16 cellular contexts compared by ENCODE assay signal in the genomic region with DNA sequence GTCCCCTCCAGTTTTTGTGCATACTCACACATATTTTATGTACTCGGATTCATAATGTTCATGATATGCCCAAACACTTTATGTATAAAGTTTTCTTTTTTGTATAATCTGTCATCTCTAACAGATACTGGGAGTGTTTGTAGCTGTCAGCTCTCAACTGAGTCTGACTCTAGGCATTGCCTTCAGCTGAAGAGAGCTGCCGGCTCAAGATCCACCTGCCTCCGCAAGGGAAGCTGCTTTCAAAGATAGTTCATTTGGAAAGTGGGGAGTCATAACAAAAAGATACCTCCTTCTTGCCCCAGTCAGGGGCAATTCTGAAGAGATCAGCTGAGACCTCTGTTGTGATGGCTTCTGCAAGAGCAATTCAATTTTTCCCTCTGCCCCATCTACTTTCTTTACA. TPM values are rescaled to one million over a fixed set of nuclear protein-coding genes. Genes with fewer than 3 reads are reported as not detected.
DNase-seq lines count a peak whose midpoint lies in the region; ATAC-seq and TF ChIP-seq lines count a peak whose summit lies in the region.
"Had no signal": no experiment of that assay in that cellular context is flagged by ENCODE, and none has a peak within 500 bp of the region (broad histone marks: within the 10 kb centered on the region; RNA-seq: fewer than 3 reads in every experiment).

No MANE protein-coding gene starts in this region.

- peak overlapping the region; percentile 29; the same call in 1 of the 2 replicates for H3K27ac ChIP-seq in 22Rv1
- H3K27ac ChIP-seq in ectodermal cell (ENCODE audit: insufficient read depth, low read depth, low read length, poor library complexity, severe bottlenecking), result peak overlapping the region; percentile 82
- H3K27ac ChIP-seq: C4-2B had no signal

- peaks cover 24% of the 10 kb centered on the region for H3K4me1 ChIP-seq in ectodermal cell (ENCODE audit: control insufficient read depth, insufficient read depth, low read length)
- H3K4me1 ChIP-seq: HAP-1 had no signal

- H3K4me1 Mint-ChIP-seq in HFFc6 (ENCODE audit: low read depth), result peaks cover 22% of the 10 kb centered on the region; the same call in 1 of the 2 replicates
- peaks cover 42% of the 10 kb centered on the region for H3K4me1 Mint-ChIP-seq in nephron
- no peaks in the 10 kb centered on the region for H3K4me1 Mint-ChIP-seq in activated CD8-positive, alpha-beta T cell treated with anti-CD3 and anti-CD28 coated beads, Interleukin-2, amount 10 ng/mL, durations not matched to agents 7 days and 5 days (ENCODE audit: low read depth)

- H3K36me3 Mint-ChIP-seq in HFFc6 (ENCODE audit: low read depth) (no peaks in the 10 kb centered on the region), nephron (ENCODE audit: low read depth) (no peaks in the 10 kb centered on the region)
- no peaks in the 10 kb centered on the region for H3K36me3 Mint-ChIP-seq in activated CD8-positive, alpha-beta T cell treated with anti-CD3 and anti-CD28 coated beads, Interleukin-2, amount 10 ng/mL, durations not matched to agents 7 days and 5 days (ENCODE audit: low read depth)

- no peak for TF ChIP-seq CTCF in 22Rv1 (IDR thresholded peaks at IDR 0.05)
- TF ChIP-seq CTCF in HFFc6 (IDR thresholded peaks at IDR 0.05), result no peak
- no peak for TF ChIP-seq CTCF in nephron (IDR thresholded peaks at IDR 0.05; ENCODE audit: unreplicated experiment in 3 of 3)

- CTCF ChIA-PET in activated CD8-positive, alpha-beta T cell treated with anti-CD3 and anti-CD28 coated beads, Interleukin-2, amount 10 ng/mL, durations not matched to agents 7 days and 5 days (lab: Charles Lee), result no interaction called here

- no peaks in the 10 kb centered on the region for H3K27me3 ChIP-seq in ectodermal cell (ENCODE audit: control insufficient read depth, insufficient read depth, low read length, poor library complexity, severe bottlenecking)

- H3K36me3 ChIP-seq in ectodermal cell (ENCODE audit: control insufficient read depth, insufficient read depth, low read length), result no peaks in the 10 kb centered on the region
- H3K36me3 ChIP-seq: HAP-1 had no signal

- no peak overlapping the region for H3K4me3 ChIP-seq in ectodermal cell (ENCODE audit: insufficient read depth, low read depth, low read length)
- H3K4me3 ChIP-seq: A549, HAP-1, K562 had no signal

- no peak for DNase-seq in HFFc6
- no peak for DNase-seq in NK-92 treated with Interleukin-12 subunit alpha and Interleukin-12 subunit beta, amount 100 ng/mL, for 24 hours (lab: John Stamatoyannopoulos, UW)
- DNase-seq in activated CD8-positive, alpha-beta T cell treated with anti-CD3 and anti-CD28 coated beads, Interleukin-2, amount 10 ng/mL, durations not matched to agents 7 days and 5 days, result no peak
- no peak for DNase-seq in activated CD8-positive, alpha-beta memory T cell treated with anti-CD3 and anti-CD28 coated beads, Interleukin-2, amount 50 U/mL, for 48 hours
- DNase-seq in DMS153 treated with DMSO at 0.1 percent for 48 hours (lab: John Stamatoyannopoulos, UW; ENCODE audit: unreplicated experiment), result no peak
- DNase-seq: DMS 273 treated with DMSO at 0.1 percent for 48 hours, NCI-H187 treated with DMSO at 0.1 percent for 48 hours, NCI-H446 treated with DMSO at 0.1 percent for 48 hours, OCI-M1 had no signal

- ATAC-seq in activated CD8-positive, alpha-beta T cell treated with anti-CD3 and anti-CD28 coated beads, Interleukin-2, amount 10 ng/mL, durations not matched to agents 7 days and 5 days, result no peak
- ATAC-seq: A549, K562 had no signal

- 68 to 73% methylated on average over 2 of the region's 3 CpGs for WGBS in ectodermal cell, 2 experiments

- peaks cover 4% of the 10 kb centered on the region; the same call in 1 of the 2 replicates for H3K27me3 Mint-ChIP-seq in HFFc6 (ENCODE audit: insufficient read depth)
- no peaks in the 10 kb centered on the region for H3K27me3 Mint-ChIP-seq in nephron (ENCODE audit: low read depth)
- no peaks in the 10 kb centered on the region for H3K27me3 Mint-ChIP-seq in activated CD8-positive, alpha-beta T cell treated with anti-CD3 and anti-CD28 coated beads, Interleukin-2, amount 10 ng/mL, durations not matched to agents 7 days and 5 days (ENCODE audit: low read depth)

- peak overlapping the region; percentile 68; the same call in 1 of the 2 replicates for H3K27ac Mint-ChIP-seq in HFFc6
- H3K27ac Mint-ChIP-seq in nephron, result peak overlapping the region in 2 of 3 experiments; percentile 52 to 87
- H3K27ac Mint-ChIP-seq in activated CD8-positive, alpha-beta T cell treated with anti-CD3 and anti-CD28 coated beads, Interleukin-2, amount 10 ng/mL, durations not matched to agents 7 days and 5 days, result no peak overlapping the region

- H3K9me3 Mint-ChIP-seq in HFFc6, result peaks cover 4% of the 10 kb centered on the region; the same call in 1 of the 2 replicates
- no peaks in the 10 kb centered on the region for H3K9me3 Mint-ChIP-seq in nephron
- no peaks in the 10 kb centered on the region for H3K9me3 Mint-ChIP-seq in activated CD8-positive, alpha-beta T cell treated with anti-CD3 and anti-CD28 coated beads, Interleukin-2, amount 10 ng/mL, durations not matched to agents 7 days and 5 days (ENCODE audit: insufficient read depth)

- no peak overlapping the region for H3K4me3 Mint-ChIP-seq in HFFc6
- H3K4me3 Mint-ChIP-seq in nephron, result no peak overlapping the region
- no peak overlapping the region for H3K4me3 Mint-ChIP-seq in activated CD8-positive, alpha-beta T cell treated with anti-CD3 and anti-CD28 coated beads, Interleukin-2, amount 10 ng/mL, durations not matched to agents 7 days and 5 days

- POLR2A ChIA-PET in activated CD8-positive, alpha-beta T cell treated with anti-CD3 and anti-CD28 coated beads, Interleukin-2, amount 10 ng/mL, durations not matched to agents 7 days and 5 days (lab: Charles Lee), result no interaction called here

- no peaks in the 10 kb centered on the region for H3K9me3 ChIP-seq in ectodermal cell (ENCODE audit: control insufficient read depth, low read length)
- H3K9me3 ChIP-seq: A549, HAP-1 had no signal

RNA-seq across cellular contexts. Expression of a gene that starts 58.9 kb away (rescaled TPM):
- under 1 TPM in 5 of 6 experiments, not detected in 1; 0.05 to 0.21 (median 0.10) TPM for total RNA-seq in HFFc6 (2021; fragmentation: NEBNext Ultra II Directional; extraction: Animal tissue kit (Norgen Biotek cat#: 25700))
- 0.61 TPM for polyA plus RNA-seq in ectodermal cell (2013, experiment 1 of 4)
- 0.60 TPM for polyA plus RNA-seq in ectodermal cell (2013, experiment 2 of 4)
- polyA plus RNA-seq in ectodermal cell (2013, experiment 3 of 4), result 0.59 TPM
- 1.2 TPM for polyA plus RNA-seq in ectodermal cell (2013, experiment 4 of 4)
- total RNA-seq in activated CD8-positive, alpha-beta T cell treated with anti-CD3 and anti-CD28 coated beads, Interleukin-2, amount 10 ng/mL, durations not matched to agents 7 days and 5 days, result not detected
